36 cellular contexts compared by ENCODE assay signal in genomic region chr2:18600255-18600613, GRCh38. TPM values are rescaled to one million over a fixed set of nuclear protein-coding genes. Genes with fewer than 3 reads are reported as not detected.
DNase-seq lines count a peak whose midpoint lies in the region; ATAC-seq and TF ChIP-seq lines count a peak whose summit lies in the region.
"Had no signal": no experiment of that assay in that cellular context is flagged by ENCODE, and none has a peak within 500 bp of the region (broad histone marks: within the 10 kb centered on the region; RNA-seq: fewer than 3 reads in every experiment).

No MANE protein-coding gene starts in this region.

- H3K9me3 ChIP-seq in Karpas-422 (ENCODE audit: low read length) = no peaks in the 10 kb centered on the region

- no peak for TF ChIP-seq POLR2A in GM18505 (IDR thresholded peaks at IDR 0.05; ENCODE audit: borderline replicate concordance, extremely low read depth, insufficient read depth, insufficient read length)

- H3K9me2 ChIP-seq in Karpas-422 (replicated peaks; ENCODE audit: insufficient read depth, low read length) = no peaks in the 10 kb centered on the region

- no peaks in the 10 kb centered on the region for H4K20me1 ChIP-seq in Karpas-422 (ENCODE audit: insufficient read depth, low read depth, low read length)

- H3K4me2 ChIP-seq in Karpas-422 (ENCODE audit: low read depth, low read length, poor library complexity, severe bottlenecking) = peak overlapping the region; percentile 2
- H3K4me2 ChIP-seq: neural progenitor cell had no signal

- peaks cover 4% of the 10 kb centered on the region for H3K9me3 Mint-ChIP-seq in memory B cell
- H3K9me3 Mint-ChIP-seq: activated T-helper 2 cell treated with anti-CD3 and anti-CD28 coated beads, Interferon-gamma antibody, Interleukin-2, Interleukin-4, amounts not matched to agents 10 μg/mL and 5 μg/mL and 100 μg/mL, durations not matched to agents 14 hours and 24 hours and 36 hours; CD4-positive, CD25-positive, alpha-beta regulatory T cell; neural progenitor cell had no signal

- H3K27me3 ChIP-seq in Karpas-422 (ENCODE audit: low read length) = no peaks in the 10 kb centered on the region
- H3K27me3 ChIP-seq: brain microvascular endothelial cell, neural progenitor cell had no signal

- ATAC-seq in GM18505 (IDR thresholded peaks at IDR 0.05; ENCODE audit: unreplicated experiment) (peak; percentile 49), GM21723 (IDR thresholded peaks at IDR 0.05; ENCODE audit: unreplicated experiment) (peak; percentile 67), memory B cell (ENCODE audit: low read depth) (peak; percentile 94), HG03139 (IDR thresholded peaks at IDR 0.05; ENCODE audit: unreplicated experiment) (no peak), GM19328 (IDR thresholded peaks at IDR 0.05; ENCODE audit: unreplicated experiment) (no peak)
- ATAC-seq: activated CD4-positive, alpha-beta T cell treated with anti-CD3 and anti-CD28 coated beads for 36 hours; activated CD8-positive, alpha-beta T cell treated with anti-CD3 and anti-CD28 coated beads, Interleukin-2, amount 10 ng/mL, durations not matched to agents 7 days and 5 days; esophagus mucosa; Panc1 had no signal

- peak overlapping the region; percentile 59 for H3K27ac ChIP-seq in Karpas-422 (ENCODE audit: low read length)
- H3K27ac ChIP-seq: brain microvascular endothelial cell, neural progenitor cell, parathyroid adenoma, VCaP had no signal

- no peak overlapping the region for H3K9ac ChIP-seq in Karpas-422 (ENCODE audit: low read length)
- H3K9ac ChIP-seq: neural progenitor cell, parathyroid adenoma had no signal

- no peak overlapping the region for H2AFZ ChIP-seq in Karpas-422 (ENCODE audit: low read length)
- H2AFZ ChIP-seq: neural progenitor cell, parathyroid adenoma had no signal

- no peaks in the 10 kb centered on the region for H3K79me2 ChIP-seq in Karpas-422 (ENCODE audit: low read length)
- H3K79me2 ChIP-seq: parathyroid adenoma had no signal

- H3K4me1 ChIP-seq in Karpas-422 (ENCODE audit: low read length) = peaks cover 26% of the 10 kb centered on the region
- H3K4me1 ChIP-seq: neural progenitor cell, parathyroid adenoma had no signal

- no peaks in the 10 kb centered on the region for H3K36me3 ChIP-seq in Karpas-422 (ENCODE audit: insufficient read depth, low read length)
- H3K36me3 ChIP-seq: brain microvascular endothelial cell, neural progenitor cell had no signal

- no peak overlapping the region for H3K27ac Mint-ChIP-seq in memory B cell
- H3K27ac Mint-ChIP-seq: activated CD4-positive, alpha-beta T cell treated with anti-CD3 and anti-CD28 coated beads for 36 hours; activated CD8-positive, alpha-beta T cell treated with anti-CD3 and anti-CD28 coated beads, Interleukin-2, amount 10 ng/mL, durations not matched to agents 7 days and 5 days; activated T-helper 2 cell treated with anti-CD3 and anti-CD28 coated beads, Interferon-gamma antibody, Interleukin-2, Interleukin-4, amounts not matched to agents 10 μg/mL and 5 μg/mL and 100 μg/mL, durations not matched to agents 14 hours and 24 hours and 36 hours; CD4-positive, CD25-positive, alpha-beta regulatory T cell; neural progenitor cell had no signal

- peaks cover 4% of the 10 kb centered on the region for H3K36me3 Mint-ChIP-seq in memory B cell
- H3K36me3 Mint-ChIP-seq: neural progenitor cell had no signal

- H3K4me3 ChIP-seq in Karpas-422 (ENCODE audit: low read length) = no peak overlapping the region
- H3K4me3 ChIP-seq: neural progenitor cell, skin epidermis had no signal

- H3K27me3 Mint-ChIP-seq in memory B cell = no peaks in the 10 kb centered on the region
- H3K27me3 Mint-ChIP-seq: activated CD4-positive, alpha-beta T cell treated with anti-CD3 and anti-CD28 coated beads for 36 hours; CD4-positive, CD25-positive, alpha-beta regulatory T cell had no signal

- peaks cover 2% of the 10 kb centered on the region for H3K4me1 Mint-ChIP-seq in memory B cell
- H3K4me1 Mint-ChIP-seq: activated CD4-positive, alpha-beta T cell treated with anti-CD3 and anti-CD28 coated beads for 36 hours; CD4-positive, CD25-positive, alpha-beta regulatory T cell; neural progenitor cell had no signal

- peak; percentile 56 for DNase-seq in Karpas-422
- DNase-seq in memory B cell (ENCODE audit: low spot score in 2 of 2) = peak in 1 of 2 donors; percentile 11
- no peak for DNase-seq in T-helper 9 cell
- DNase-seq in stimulated activated naive CD4-positive, alpha-beta T cell treated with Interleukin-2 at 50 U/mL for 16 hours (lab: John Stamatoyannopoulos, UW) = no peak
- DNase-seq: activated CD4-positive, alpha-beta T cell treated with anti-CD3 and anti-CD28 coated beads for 36 hours; activated CD8-positive, alpha-beta T cell treated with anti-CD3 and anti-CD28 coated beads, Interleukin-2, amount 10 ng/mL, durations not matched to agents 7 days and 5 days; activated naive CD4-positive, alpha-beta T cell treated with anti-CD3 and anti-CD28 coated beads, Interleukin-2, amount 50 U/mL, for 16 hours; amniotic stem cell; brain microvascular endothelial cell; CD4-positive, CD25-positive, alpha-beta regulatory T cell; cerebellar nuclear complex; KG1; NCI-H1417 treated with DMSO at 0.1 percent for 48 hours; NCI-H526 treated with DMSO at 0.1 percent for 48 hours; SHP77 treated with DMSO at 0.1 percent for 48 hours; stimulated activated naive CD4-positive, alpha-beta T cell; T1000 had no signal

- H3K4me3 Mint-ChIP-seq in memory B cell = no peak overlapping the region
- H3K4me3 Mint-ChIP-seq: activated CD4-positive, alpha-beta T cell treated with anti-CD3 and anti-CD28 coated beads for 36 hours; activated CD8-positive, alpha-beta T cell treated with anti-CD3 and anti-CD28 coated beads, Interleukin-2, amount 10 ng/mL, durations not matched to agents 7 days and 5 days; CD4-positive, CD25-positive, alpha-beta regulatory T cell; neural progenitor cell had no signal

RNA-seq across cellular contexts. Expression of gene NT5C1B, which starts 10.9 kb away (rescaled TPM):
- total RNA-seq in Karpas-422 (2014; rRNA removed; shearing (Covaris generic); ENCODE audit: low replicate concordance) = not detected in 2 replicates
- total RNA-seq: activated CD4-positive, alpha-beta T cell treated with anti-CD3 and anti-CD28 coated beads for 36 hours; activated CD8-positive, alpha-beta T cell treated with anti-CD3 and anti-CD28 coated beads, Interleukin-2, amount 10 ng/mL, durations not matched to agents 7 days and 5 days; activated T-helper 2 cell treated with anti-CD3 and anti-CD28 coated beads, Interferon-gamma antibody, Interleukin-2, Interleukin-4, amounts not matched to agents 10 μg/mL and 5 μg/mL and 100 μg/mL, durations not matched to agents 14 hours and 24 hours and 36 hours; CD4-positive, CD25-positive, alpha-beta regulatory T cell; dermis blood vessel endothelial cell; esophagus mucosa; fibroblast of villous mesenchyme; H1; left lobe of liver; mesenteric fat pad; myocyte; temporal lobe; ureter had no signal

RNA-seq across cellular contexts. Expression of gene RDH14, which starts 39.8 kb away (rescaled TPM):
- total RNA-seq in Karpas-422 (2014; rRNA removed; shearing (Covaris generic); ENCODE audit: low replicate concordance) = 25.6 and 30.8 TPM in 2 replicates

Comparison
In these comparisons a context has a peak if more than half of its experiments do, and no peak if none do; other contexts are left out.
1. ATAC-seq: peak in GM18505 (single experiment), GM21723 (single experiment) and memory B cell (single experiment); none in HG03139 (single experiment) and GM19328 (single experiment).